In genomic region chr19:45475537-45476348, GRCh38 we compare ENCODE assay signal across 18 cellular contexts. TPM values are rescaled to one million over a fixed set of nuclear protein-coding genes. Genes with fewer than 3 reads are reported as not detected.
DNase-seq lines count a peak whose midpoint lies in the region; ATAC-seq and TF ChIP-seq lines count a peak whose summit lies in the region.
"Had no signal": no experiment of that assay in that cellular context is flagged by ENCODE, and none has a peak within 500 bp of the region (broad histone marks: within the 10 kb centered on the region; RNA-seq: fewer than 3 reads in every experiment).

No MANE protein-coding gene starts in this region.

- no peaks in the 10 kb centered on the region for H3K79me1 ChIP-seq in mesenchymal stem cell (replicated peaks; ENCODE audit: low read length, poor library complexity, severe bottlenecking)

- H3K36me3 ChIP-seq in mesenchymal stem cell (ENCODE audit: control insufficient read depth in 1 of 2, insufficient read depth in 2 of 2, low read depth in 1 of 2, low read length in 2 of 2) = peaks cover 2 to 11% of the 10 kb centered on the region in 2 experiments
- H3K36me3 ChIP-seq in gastrocnemius medialis = no peaks in the 10 kb centered on the region

- no peak overlapping the region for H3K23ac ChIP-seq in mesenchymal stem cell (ENCODE audit: low read length in 2 of 2)

- H2BK120ac ChIP-seq in mesenchymal stem cell (ENCODE audit: low read depth, low read length) = no peak overlapping the region

- H3K27me3 ChIP-seq in mesenchymal stem cell (ENCODE audit: control insufficient read depth in 1 of 2, insufficient read depth in 1 of 2, low read length in 2 of 2) = peaks cover 0 to 18% of the 10 kb centered on the region in 2 experiments
- no peaks in the 10 kb centered on the region for H3K27me3 ChIP-seq in gastrocnemius medialis

- no peak overlapping the region for H3K4me2 ChIP-seq in mesenchymal stem cell (ENCODE audit: low read length, poor library complexity, severe bottlenecking)

- peaks cover 50% of the 10 kb centered on the region for H3K4me1 Mint-ChIP-seq in CD14-positive monocyte
- peaks cover 87% of the 10 kb centered on the region for H3K4me1 Mint-ChIP-seq in HFFc6 (ENCODE audit: low read depth)

- no peak overlapping the region for H2BK12ac ChIP-seq in mesenchymal stem cell (ENCODE audit: low read length in 2 of 2)

- H2BK5ac ChIP-seq in mesenchymal stem cell (ENCODE audit: low read depth, low read length, poor library complexity, severe bottlenecking) = no peak overlapping the region

- H3K4me3 ChIP-seq in mesenchymal stem cell (ENCODE audit: insufficient read depth in 1 of 2, low read depth in 1 of 2, low read length in 2 of 2) (no peak overlapping the region), gastrocnemius medialis (no peak overlapping the region)
- H3K4me3 ChIP-seq: dorsolateral prefrontal cortex had no signal

- H3K18ac ChIP-seq in mesenchymal stem cell (ENCODE audit: low read depth in 1 of 2, low read length in 2 of 2) = no peak overlapping the region

- TF ChIP-seq POLR2A in gastrocnemius medialis (IDR thresholded peaks at IDR 0.05) = no peak

- H3K27ac Mint-ChIP-seq in CD14-positive monocyte (peak overlapping the region in 6 of 7 donors; percentile 9 to 89 (median 36)), HFFc6 (peak overlapping the region; percentile 93)

- peak overlapping the region; percentile 69 for H3K9ac ChIP-seq in mesenchymal stem cell (ENCODE audit: low read length)
- H3K9ac ChIP-seq: parathyroid adenoma had no signal

- peaks cover 8 to 36% (median 24%) of the 10 kb centered on the region in 7 donors for H3K9me3 Mint-ChIP-seq in CD14-positive monocyte
- H3K9me3 Mint-ChIP-seq in HFFc6 = peaks cover 65% of the 10 kb centered on the region

- no peak overlapping the region for H2AFZ ChIP-seq in mesenchymal stem cell (ENCODE audit: low read depth, low read length)
- H2AFZ ChIP-seq: parathyroid adenoma had no signal

- in situ Hi-C loops in gastrocnemius medialis (cut with MboI; ENCODE audit: low sequenced_read_pairs in 4 of 4) = loop anchor here in 2 of 4 donors (5.0 kb wide), 2 partner anchors 33 to 38 kb away; no protein-coding TSS in a partner anchor

- H3K36me3 Mint-ChIP-seq in CD14-positive monocyte (peaks cover 33 to 43% of the 10 kb centered on the region in 2 donors), HFFc6 (ENCODE audit: low read depth) (peaks cover 30% of the 10 kb centered on the region)

- no peak overlapping the region for H3K4ac ChIP-seq in mesenchymal stem cell (ENCODE audit: low read depth in 1 of 2, low read length in 2 of 2)

- no peak for DNase-seq in CD14-positive monocyte (ENCODE audit: low spot score)
- peak; percentile 70 for DNase-seq in HFFc6
- DNase-seq in central memory CD4-positive, alpha-beta T cell = peak; percentile 53
- peak; percentile 97 for DNase-seq in mesenchymal stem cell
- no peak for DNase-seq in NCI-H69 (lab: John Stamatoyannopoulos, UW)
- no peak for DNase-seq in gastrocnemius medialis
- DNase-seq in GM20000 (ENCODE audit: low spot score) = no peak
- DNase-seq in A172 (ENCODE audit: low spot score) = no peak
- DNase-seq: activated CD8-positive, alpha-beta memory T cell treated with anti-CD3 and anti-CD28 coated beads for 24 hours; C1 segment of cervical spinal cord; dorsolateral prefrontal cortex; hypothalamus; left colon; NCI-H1092 treated with DMSO at 0.1 percent for 48 hours; NCI-H748 treated with DMSO at 0.1 percent for 48 hours; stimulated activated CD4-positive, alpha-beta T cell treated with anti-CD3 and anti-CD28 coated beads, Interleukin-4, amount 100 ng/mL, for 4 hours; SW 1271 had no signal

- no peak for TF ChIP-seq CTCF in CD14-positive monocyte (IDR thresholded peaks at IDR 0.05)
- no peak for TF ChIP-seq CTCF in HFFc6 (IDR thresholded peaks at IDR 0.05)
- no peak for TF ChIP-seq CTCF in gastrocnemius medialis (IDR thresholded peaks at IDR 0.05 in 4 of 5, conservative IDR thresholded peaks at IDR 0.05 in 1 of 5)
- TF ChIP-seq CTCF in GM20000 (IDR thresholded peaks at IDR 0.05; ENCODE audit: extremely low read depth, missing control alignments) = no peak

- H2BK15ac ChIP-seq in mesenchymal stem cell (ENCODE audit: low read depth, poor library complexity, severe bottlenecking) = no peak overlapping the region

- intact Hi-C loops in CD14-positive monocyte (cut with micrococcal nuclease) = no loop called here
- intact Hi-C loops in gastrocnemius medialis (cut with DNase I; ENCODE audit: low total_unique reads) = no loop called here

- H3K4me1 ChIP-seq in mesenchymal stem cell (ENCODE audit: control insufficient read depth, insufficient read depth, low read depth, low read length) = peaks cover 4% of the 10 kb centered on the region
- peaks cover 5 to 7% of the 10 kb centered on the region in 2 donors for H3K4me1 ChIP-seq in gastrocnemius medialis

- H3K9me3 ChIP-seq in mesenchymal stem cell (ENCODE audit: control insufficient read depth, low read length) (no peaks in the 10 kb centered on the region), gastrocnemius medialis (no peaks in the 10 kb centered on the region)

- ATAC-seq in gastrocnemius medialis = no peak
- ATAC-seq: left colon had no signal

- H3K14ac ChIP-seq in mesenchymal stem cell (ENCODE audit: low read length in 2 of 2) = no peak overlapping the region

- H3K27me3 Mint-ChIP-seq in CD14-positive monocyte (ENCODE audit: low read depth in 3 of 3) = peaks cover 63 to 70% (median 64%) of the 10 kb centered on the region in 3 donors
- peaks cover 82% of the 10 kb centered on the region for H3K27me3 Mint-ChIP-seq in HFFc6 (ENCODE audit: insufficient read depth)

- peak overlapping the region in 1 of 2 donors; percentile 99 for H3K4me3 Mint-ChIP-seq in CD14-positive monocyte
- H3K4me3 Mint-ChIP-seq in HFFc6 = peak overlapping the region; percentile 89

- no peak overlapping the region for H4K8ac ChIP-seq in mesenchymal stem cell (ENCODE audit: low read length)

- 94% methylated on average over 5 of the region's 8 CpGs for WGBS in mesenchymal stem cell

- no peak overlapping the region for H2AK5ac ChIP-seq in mesenchymal stem cell (ENCODE audit: low read length, severe bottlenecking)

- H3K27ac ChIP-seq in mesenchymal stem cell (ENCODE audit: low read length, poor library complexity, severe bottlenecking) (no peak overlapping the region), gastrocnemius medialis (no peak overlapping the region)
- H3K27ac ChIP-seq: dorsolateral prefrontal cortex, parathyroid adenoma had no signal

- no peak overlapping the region for H4K91ac ChIP-seq in mesenchymal stem cell (ENCODE audit: low read length)

RNA-seq across cellular contexts. Expression of gene FOSB, which starts 7.9 kb away (rescaled TPM):
- polyA plus RNA-seq in CD14-positive monocyte = 10 to 100 TPM; 27.3 to 28.2 TPM
- 10 to 100 TPM; 35.0 to 71.5 (median 62.9) TPM for total RNA-seq in HFFc6 (2021; fragmentation: NEBNext Ultra II Directional; extraction: Animal tissue kit (Norgen Biotek cat#: 25700))
- polyA plus RNA-seq in mesenchymal stem cell (2013, experiment 1 of 2) = 167 TPM
- polyA plus RNA-seq in mesenchymal stem cell (2013, experiment 2 of 2) = 130 TPM
- 1 to 10 TPM in 2 of 4 donors, under 1 TPM in 1, not detected in 1; 0.17 to 1.8 (median 1.6) TPM for total RNA-seq in gastrocnemius medialis
- 0.17 TPM in 1 of 2 replicates, not detected in the other for total RNA-seq in A172 (2014; rRNA removed; shearing (Covaris generic))

RNA-seq across cellular contexts. Expression of gene RTN2, which starts 21.1 kb away (rescaled TPM):
- 1 to 10 TPM; 1.5 to 2.7 TPM for polyA plus RNA-seq in CD14-positive monocyte
- 10 to 100 TPM; 10.3 to 21.3 (median 13.8) TPM for total RNA-seq in HFFc6 (2021; fragmentation: NEBNext Ultra II Directional; extraction: Animal tissue kit (Norgen Biotek cat#: 25700))
- polyA plus RNA-seq in mesenchymal stem cell (2013, experiment 1 of 2) = 30.0 TPM
- 31.0 TPM for polyA plus RNA-seq in mesenchymal stem cell (2013, experiment 2 of 2)
- 100 to 1,000 TPM in 2 of 4 donors, 10 to 100 TPM in 2; 51.8 to 140 (median 101) TPM for total RNA-seq in gastrocnemius medialis
- 3.4 and 7.7 TPM in 2 replicates for total RNA-seq in A172 (2014; rRNA removed; shearing (Covaris generic))

RNA-seq across cellular contexts. Expression of gene PPM1N, which starts 22.5 kb away (rescaled TPM):
- polyA plus RNA-seq in CD14-positive monocyte = 1 to 10 TPM; 1.3 to 2.7 TPM
- 1 to 10 TPM in 4 of 6 experiments, under 1 TPM in 2; 0.80 to 1.3 (median 1.1) TPM for total RNA-seq in HFFc6 (2021; fragmentation: NEBNext Ultra II Directional; extraction: Animal tissue kit (Norgen Biotek cat#: 25700))
- polyA plus RNA-seq in mesenchymal stem cell (2013, experiment 1 of 2) = 2.3 TPM
- 2.1 TPM for polyA plus RNA-seq in mesenchymal stem cell (2013, experiment 2 of 2)
- under 1 TPM in 1 of 4 donors, not detected in 3; 0.76 TPM for total RNA-seq in gastrocnemius medialis
- total RNA-seq in A172 (2014; rRNA removed; shearing (Covaris generic)) = 0.31 and 3.6 TPM in 2 replicates

RNA-seq across cellular contexts. Expression of gene VASP, which starts 31.5 kb away (rescaled TPM):
- polyA plus RNA-seq in CD14-positive monocyte = 100 to 1,000 TPM; 132 to 144 TPM
- 100 to 1,000 TPM; 179 to 199 (median 185) TPM for total RNA-seq in HFFc6 (2021; fragmentation: NEBNext Ultra II Directional; extraction: Animal tissue kit (Norgen Biotek cat#: 25700))
- 106 TPM for polyA plus RNA-seq in mesenchymal stem cell (2013, experiment 1 of 2)
- polyA plus RNA-seq in mesenchymal stem cell (2013, experiment 2 of 2) = 104 TPM
- total RNA-seq in gastrocnemius medialis = 10 to 100 TPM; 10.2 to 18.2 (median 16.4) TPM
- total RNA-seq in A172 (2014; rRNA removed; shearing (Covaris generic)) = 54.7 and 64.6 TPM in 2 replicates

RNA-seq across cellular contexts. Expression of gene ERCC1, which starts 52.0 kb away (rescaled TPM):
- 10 to 100 TPM; 62.2 to 74.6 TPM for polyA plus RNA-seq in CD14-positive monocyte
- 100 to 1,000 TPM; 106 to 129 (median 117) TPM for total RNA-seq in HFFc6 (2021; fragmentation: NEBNext Ultra II Directional; extraction: Animal tissue kit (Norgen Biotek cat#: 25700))
- 96.4 TPM for polyA plus RNA-seq in mesenchymal stem cell (2013, experiment 1 of 2)
- 96.1 TPM for polyA plus RNA-seq in mesenchymal stem cell (2013, experiment 2 of 2)
- total RNA-seq in gastrocnemius medialis = 100 to 1,000 TPM in 2 of 4 donors, 10 to 100 TPM in 2; 92.1 to 185 (median 103) TPM
- 45.5 and 60.2 TPM in 2 replicates for total RNA-seq in A172 (2014; rRNA removed; shearing (Covaris generic))

Comparison
In these comparisons a context has a peak if more than half of its experiments do, and no peak if none do; other contexts are left out.
1. DNase-seq: peak in HFFc6 (single experiment), central memory CD4-positive, alpha-beta T cell (single experiment) and mesenchymal stem cell (single experiment); none in CD14-positive monocyte (single experiment), NCI-H69 (single experiment), gastrocnemius medialis (0 of 2), GM20000 (single experiment) and A172 (single experiment).
2. RNA of gene FOSB, which starts 7.9 kb away (total RNA-seq): 35.0 to 71.5 TPM in HFFc6; 0.17 to 1.8 TPM in gastrocnemius medialis and 0.17 TPM in A172; every median in the first group is over 10 times any median in the second.